Comparison of ENCODE assay signal across 1 cellular context in genomic region chr10:5948999-5949759, GRCh38.
TF ChIP-seq lines count a peak whose summit lies in the region.

No MANE protein-coding gene starts in this region.

TF ChIP-seq in H1, 55 proteins besides CTCF, POLR2A, EP300 and RAD21:
- TF ChIP-seq TEAD4 (IDR thresholded peaks at IDR 0.05; ENCODE audit: low read depth, low read length): peak; percentile 68
- no peak for TF ChIP-seq YY1 (IDR thresholded peaks at IDR 0.05; ENCODE audit: low read depth, low read length)
